8 cellular contexts compared by ENCODE assay signal in genomic region chr10:80755893-80756292, GRCh38.
"Had no signal": no experiment of that assay in that cellular context is flagged by ENCODE, and none has a peak within 500 bp of the region (broad histone marks: within the 10 kb centered on the region; RNA-seq: fewer than 3 reads in every experiment).

No MANE protein-coding gene starts in this region.

- FAIRE-seq: G401.6, GM12878, GM12891, GM12892, GM18507, GM19239 had no signal

- H3K4me3 ChIP-seq: GM12878 had no signal

- DNase-seq: GDM1, GF-D8 had no signal

- ATAC-seq: GM12878 had no signal
